ENCODE assay signal across 1 cellular context in genomic region chr1:36523230-36523495, GRCh38.
TF ChIP-seq lines count a peak whose summit lies in the region.

No MANE protein-coding gene starts in this region.

TF ChIP-seq in GM23338, 12 proteins besides CTCF, POLR2A, EP300 and RAD21 (continued from another document):
- TF ChIP-seq, protein P1, sequence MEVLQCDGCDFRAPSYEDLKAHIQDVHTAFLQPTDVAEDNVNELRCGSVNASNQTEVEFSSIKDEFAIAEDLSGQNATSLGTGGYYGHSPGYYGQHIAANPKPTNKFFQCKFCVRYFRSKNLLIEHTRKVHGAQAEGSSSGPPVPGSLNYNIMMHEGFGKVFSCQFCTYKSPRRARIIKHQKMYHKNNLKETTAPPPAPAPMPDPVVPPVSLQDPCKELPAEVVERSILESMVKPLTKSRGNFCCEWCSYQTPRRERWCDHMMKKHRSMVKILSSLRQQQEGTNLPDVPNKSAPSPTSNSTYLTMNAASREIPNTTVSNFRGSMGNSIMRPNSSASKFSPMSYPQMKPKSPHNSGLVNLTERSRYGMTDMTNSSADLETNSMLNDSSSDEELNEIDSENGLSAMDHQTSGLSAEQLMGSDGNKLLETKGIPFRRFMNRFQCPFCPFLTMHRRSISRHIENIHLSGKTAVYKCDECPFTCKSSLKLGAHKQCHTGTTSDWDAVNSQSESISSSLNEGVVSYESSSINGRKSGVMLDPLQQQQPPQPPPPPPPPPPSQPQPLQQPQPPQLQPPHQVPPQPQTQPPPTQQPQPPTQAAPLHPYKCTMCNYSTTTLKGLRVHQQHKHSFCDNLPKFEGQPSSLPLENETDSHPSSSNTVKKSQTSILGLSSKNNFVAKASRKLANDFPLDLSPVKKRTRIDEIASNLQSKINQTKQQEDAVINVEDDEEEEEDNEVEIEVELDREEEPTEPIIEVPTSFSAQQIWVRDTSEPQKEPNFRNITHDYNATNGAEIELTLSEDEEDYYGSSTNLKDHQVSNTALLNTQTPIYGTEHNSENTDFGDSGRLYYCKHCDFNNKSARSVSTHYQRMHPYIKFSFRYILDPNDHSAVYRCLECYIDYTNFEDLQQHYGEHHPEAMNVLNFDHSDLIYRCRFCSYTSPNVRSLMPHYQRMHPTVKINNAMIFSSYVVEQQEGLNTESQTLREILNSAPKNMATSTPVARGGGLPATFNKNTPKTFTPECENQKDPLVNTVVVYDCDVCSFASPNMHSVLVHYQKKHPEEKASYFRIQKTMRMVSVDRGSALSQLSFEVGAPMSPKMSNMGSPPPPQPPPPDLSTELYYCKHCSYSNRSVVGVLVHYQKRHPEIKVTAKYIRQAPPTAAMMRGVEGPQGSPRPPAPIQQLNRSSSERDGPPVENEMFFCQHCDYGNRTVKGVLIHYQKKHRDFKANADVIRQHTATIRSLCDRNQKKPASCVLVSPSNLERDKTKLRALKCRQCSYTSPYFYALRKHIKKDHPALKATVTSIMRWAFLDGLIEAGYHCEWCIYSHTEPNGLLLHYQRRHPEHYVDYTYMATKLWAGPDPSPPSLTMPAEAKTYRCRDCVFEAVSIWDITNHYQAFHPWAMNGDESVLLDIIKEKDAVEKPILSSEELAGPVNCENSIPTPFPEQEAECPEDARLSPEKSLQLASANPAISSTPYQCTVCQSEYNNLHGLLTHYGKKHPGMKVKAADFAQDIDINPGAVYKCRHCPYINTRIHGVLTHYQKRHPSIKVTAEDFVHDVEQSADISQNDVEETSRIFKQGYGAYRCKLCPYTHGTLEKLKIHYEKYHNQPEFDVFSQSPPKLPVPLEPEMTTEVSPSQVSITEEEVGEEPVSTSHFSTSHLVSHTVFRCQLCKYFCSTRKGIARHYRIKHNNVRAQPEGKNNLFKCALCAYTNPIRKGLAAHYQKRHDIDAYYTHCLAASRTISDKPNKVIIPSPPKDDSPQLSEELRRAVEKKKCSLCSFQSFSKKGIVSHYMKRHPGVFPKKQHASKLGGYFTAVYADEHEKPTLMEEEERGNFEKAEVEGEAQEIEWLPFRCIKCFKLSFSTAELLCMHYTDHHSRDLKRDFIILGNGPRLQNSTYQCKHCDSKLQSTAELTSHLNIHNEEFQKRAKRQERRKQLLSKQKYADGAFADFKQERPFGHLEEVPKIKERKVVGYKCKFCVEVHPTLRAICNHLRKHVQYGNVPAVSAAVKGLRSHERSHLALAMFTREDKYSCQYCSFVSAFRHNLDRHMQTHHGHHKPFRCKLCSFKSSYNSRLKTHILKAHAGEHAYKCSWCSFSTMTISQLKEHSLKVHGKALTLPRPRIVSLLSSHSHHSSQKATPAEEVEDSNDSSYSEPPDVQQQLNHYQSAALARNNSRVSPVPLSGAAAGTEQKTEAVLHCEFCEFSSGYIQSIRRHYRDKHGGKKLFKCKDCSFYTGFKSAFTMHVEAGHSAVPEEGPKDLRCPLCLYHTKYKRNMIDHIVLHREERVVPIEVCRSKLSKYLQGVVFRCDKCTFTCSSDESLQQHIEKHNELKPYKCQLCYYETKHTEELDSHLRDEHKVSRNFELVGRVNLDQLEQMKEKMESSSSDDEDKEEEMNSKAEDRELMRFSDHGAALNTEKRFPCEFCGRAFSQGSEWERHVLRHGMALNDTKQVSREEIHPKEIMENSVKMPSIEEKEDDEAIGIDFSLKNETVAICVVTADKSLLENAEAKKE (CRISPR knock-in tag; IDR thresholded peaks at IDR 0.05): no peak
- TF ChIP-seq POLR2AphosphoS5 (IDR thresholded peaks at IDR 0.05; ENCODE audit: low read depth): no peak
- no peak for TF ChIP-seq EZH2phosphoT487 (IDR thresholded peaks at IDR 0.05; ENCODE audit: unreplicated experiment)
- TF ChIP-seq STAT1 (IDR thresholded peaks at IDR 0.05; ENCODE audit: unreplicated experiment): no peak
- TF ChIP-seq EZH2 (IDR thresholded peaks at IDR 0.05; ENCODE audit: low read depth, unreplicated experiment): no peak
- no peak for TF ChIP-seq CREB1 (CRISPR knock-in tag; IDR thresholded peaks at IDR 0.05; ENCODE audit: low read depth)
- no peak for TF ChIP-seq ZNF331 (CRISPR knock-in tag; IDR thresholded peaks at IDR 0.05; ENCODE audit: low read depth)
- TF ChIP-seq, protein P2, sequence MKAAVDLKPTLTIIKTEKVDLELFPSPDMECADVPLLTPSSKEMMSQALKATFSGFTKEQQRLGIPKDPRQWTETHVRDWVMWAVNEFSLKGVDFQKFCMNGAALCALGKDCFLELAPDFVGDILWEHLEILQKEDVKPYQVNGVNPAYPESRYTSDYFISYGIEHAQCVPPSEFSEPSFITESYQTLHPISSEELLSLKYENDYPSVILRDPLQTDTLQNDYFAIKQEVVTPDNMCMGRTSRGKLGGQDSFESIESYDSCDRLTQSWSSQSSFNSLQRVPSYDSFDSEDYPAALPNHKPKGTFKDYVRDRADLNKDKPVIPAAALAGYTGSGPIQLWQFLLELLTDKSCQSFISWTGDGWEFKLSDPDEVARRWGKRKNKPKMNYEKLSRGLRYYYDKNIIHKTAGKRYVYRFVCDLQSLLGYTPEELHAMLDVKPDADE (IDR thresholded peaks at IDR 0.05): no peak
- no peak for TF ChIP-seq JUNB (IDR thresholded peaks at IDR 0.05; ENCODE audit: unreplicated experiment)
- TF ChIP-seq, protein P3, sequence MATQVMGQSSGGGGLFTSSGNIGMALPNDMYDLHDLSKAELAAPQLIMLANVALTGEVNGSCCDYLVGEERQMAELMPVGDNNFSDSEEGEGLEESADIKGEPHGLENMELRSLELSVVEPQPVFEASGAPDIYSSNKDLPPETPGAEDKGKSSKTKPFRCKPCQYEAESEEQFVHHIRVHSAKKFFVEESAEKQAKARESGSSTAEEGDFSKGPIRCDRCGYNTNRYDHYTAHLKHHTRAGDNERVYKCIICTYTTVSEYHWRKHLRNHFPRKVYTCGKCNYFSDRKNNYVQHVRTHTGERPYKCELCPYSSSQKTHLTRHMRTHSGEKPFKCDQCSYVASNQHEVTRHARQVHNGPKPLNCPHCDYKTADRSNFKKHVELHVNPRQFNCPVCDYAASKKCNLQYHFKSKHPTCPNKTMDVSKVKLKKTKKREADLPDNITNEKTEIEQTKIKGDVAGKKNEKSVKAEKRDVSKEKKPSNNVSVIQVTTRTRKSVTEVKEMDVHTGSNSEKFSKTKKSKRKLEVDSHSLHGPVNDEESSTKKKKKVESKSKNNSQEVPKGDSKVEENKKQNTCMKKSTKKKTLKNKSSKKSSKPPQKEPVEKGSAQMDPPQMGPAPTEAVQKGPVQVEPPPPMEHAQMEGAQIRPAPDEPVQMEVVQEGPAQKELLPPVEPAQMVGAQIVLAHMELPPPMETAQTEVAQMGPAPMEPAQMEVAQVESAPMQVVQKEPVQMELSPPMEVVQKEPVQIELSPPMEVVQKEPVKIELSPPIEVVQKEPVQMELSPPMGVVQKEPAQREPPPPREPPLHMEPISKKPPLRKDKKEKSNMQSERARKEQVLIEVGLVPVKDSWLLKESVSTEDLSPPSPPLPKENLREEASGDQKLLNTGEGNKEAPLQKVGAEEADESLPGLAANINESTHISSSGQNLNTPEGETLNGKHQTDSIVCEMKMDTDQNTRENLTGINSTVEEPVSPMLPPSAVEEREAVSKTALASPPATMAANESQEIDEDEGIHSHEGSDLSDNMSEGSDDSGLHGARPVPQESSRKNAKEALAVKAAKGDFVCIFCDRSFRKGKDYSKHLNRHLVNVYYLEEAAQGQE (IDR thresholded peaks at IDR 0.05; ENCODE audit: unreplicated experiment): no peak
